Comparison of ENCODE assay signal across 8 cellular contexts in genomic region chr1:17953921-17954320, GRCh38.
"Had no signal": no experiment of that assay in that cellular context is flagged by ENCODE, and none has a peak within 500 bp of the region (broad histone marks: within the 10 kb centered on the region; RNA-seq: fewer than 3 reads in every experiment).

No MANE protein-coding gene starts in this region.

- FAIRE-seq: G401.6, GM12878, GM12891, GM12892, GM18507, GM19239 had no signal

- ATAC-seq: GM12878 had no signal

- DNase-seq: GDM1, GF-D8 had no signal

- H3K4me3 ChIP-seq: GM12878 had no signal
